ENCODE assay signal across 9 cellular contexts in the genomic region with DNA sequence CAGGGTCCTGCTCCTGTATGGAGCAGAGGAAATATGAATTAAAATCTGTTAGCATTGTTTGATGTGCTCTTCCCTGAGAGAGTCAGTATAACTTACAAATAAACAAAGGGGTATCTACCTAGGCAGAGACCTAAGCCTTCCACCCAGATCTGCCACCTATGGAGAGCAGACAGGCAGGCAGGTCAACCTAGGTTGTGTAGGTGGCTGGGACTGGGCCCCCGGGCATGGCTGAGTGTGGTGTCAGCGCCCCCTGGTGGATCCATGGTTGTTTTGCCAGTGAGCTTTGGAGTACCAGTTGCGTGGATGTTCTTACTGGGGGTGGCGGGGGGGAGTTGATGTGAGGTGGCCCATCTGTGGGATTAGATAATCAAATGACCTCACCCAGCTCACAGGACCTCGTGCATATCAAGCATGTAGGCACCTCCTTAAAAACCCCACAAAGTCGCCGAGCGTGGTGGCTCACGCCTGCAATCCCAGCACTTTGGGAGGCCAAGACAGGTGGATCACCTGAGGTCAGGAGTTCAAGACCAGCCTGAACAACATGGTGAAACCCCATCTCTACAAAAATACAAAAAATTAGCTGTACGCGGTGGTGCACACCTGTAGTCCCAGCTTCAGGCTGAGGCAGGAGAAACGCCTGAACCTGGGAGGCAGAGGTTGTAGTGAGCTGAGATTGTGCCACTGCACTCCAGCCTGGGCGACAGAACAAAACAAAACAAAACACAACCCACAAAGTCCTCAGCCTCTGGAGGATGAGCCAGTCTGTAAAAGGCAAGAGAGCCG. TPM values are rescaled to one million over a fixed set of nuclear protein-coding genes. Genes with fewer than 3 reads are reported as not detected.
DNase-seq lines count a peak whose midpoint lies in the region; ATAC-seq and TF ChIP-seq lines count a peak whose summit lies in the region.
"Had no signal": no experiment of that assay in that cellular context is flagged by ENCODE, and none has a peak within 500 bp of the region (broad histone marks: within the 10 kb centered on the region; RNA-seq: fewer than 3 reads in every experiment).

No MANE protein-coding gene starts in this region.

- H3K4me1 ChIP-seq in HAP-1 (no peaks in the 10 kb centered on the region), aorta (ENCODE audit: control insufficient read depth in 1 of 2, insufficient read depth in 2 of 2, low read length in 2 of 2) (no peaks in the 10 kb centered on the region)

- ATAC-seq in activated naive CD4-positive, alpha-beta T cell treated with anti-CD3 and anti-CD28 coated beads, Interleukin-2, amount 50 U/mL, for 72 hours = peak; percentile 99
- peak; percentile 91 for ATAC-seq in Right ventricle myocardium inferior
- peak; percentile 93 for ATAC-seq in aorta (ENCODE audit: low FRiP score)

- WGBS in aorta, 2 donors = 63 to 64% methylated on average over 14 of the region's 14 CpGs

- peak overlapping the region in 1 of 2 donors; percentile 74 for H3K27ac Mint-ChIP-seq in activated naive CD4-positive, alpha-beta T cell treated with anti-CD3 and anti-CD28 coated beads, Interleukin-2, amount 50 U/mL, for 72 hours
- peak overlapping the region; percentile 43 for H3K27ac Mint-ChIP-seq in progenitor cell of endocrine pancreas

- no peak overlapping the region for H3K4me3 Mint-ChIP-seq in progenitor cell of endocrine pancreas (ENCODE audit: low read depth)

- H3K27me3 ChIP-seq in HAP-1 (ENCODE audit: low read depth) (no peaks in the 10 kb centered on the region), aorta (ENCODE audit: control insufficient read depth in 1 of 2, insufficient read depth in 2 of 2, low read length in 1 of 2) (no peaks in the 10 kb centered on the region)

- H3K36me3 ChIP-seq in HAP-1 (replicated peaks) (peaks cover 32% of the 10 kb centered on the region), aorta (ENCODE audit: control insufficient read depth in 1 of 2, insufficient read depth in 2 of 2, low read length in 1 of 2) (no peaks in the 10 kb centered on the region)

- no peak overlapping the region for H3K4me3 ChIP-seq in HAP-1
- H3K4me3 ChIP-seq in aorta (ENCODE audit: low read length in 2 of 2) = no peak overlapping the region

- H3K36me3 Mint-ChIP-seq in activated naive CD4-positive, alpha-beta T cell treated with anti-CD3 and anti-CD28 coated beads, Interleukin-2, amount 50 U/mL, for 72 hours = peaks cover 6% of the 10 kb centered on the region in 2 donors
- peaks cover 8% of the 10 kb centered on the region for H3K36me3 Mint-ChIP-seq in progenitor cell of endocrine pancreas (ENCODE audit: insufficient read depth)

- no peak overlapping the region for H3K27ac ChIP-seq in aorta (ENCODE audit: low read depth in 1 of 2, low read length in 2 of 2)

- H3K27me3 Mint-ChIP-seq in progenitor cell of endocrine pancreas = no peaks in the 10 kb centered on the region

- H3K9me3 Mint-ChIP-seq in activated naive CD4-positive, alpha-beta T cell treated with anti-CD3 and anti-CD28 coated beads, Interleukin-2, amount 50 U/mL, for 72 hours = no peaks in the 10 kb centered on the region
- H3K9me3 Mint-ChIP-seq in progenitor cell of endocrine pancreas (ENCODE audit: low read depth) = no peaks in the 10 kb centered on the region

- DNase-seq in DMS114 treated with DMSO at 0.1 percent for 48 hours (lab: John Stamatoyannopoulos, UW; ENCODE audit: unreplicated experiment) (peak; percentile 44), HAP-1 (ENCODE audit: low spot score in 2 of 2) (peak; percentile 45 to 88), NCI-H1105 treated with DMSO at 0.1 percent for 48 hours (lab: John Stamatoyannopoulos, UW) (peak; percentile 53), SW480 (ENCODE audit: low spot score) (peak; percentile 74), Right ventricle myocardium inferior (ENCODE audit: missing footprints) (peak; percentile 93), progenitor cell of endocrine pancreas (ENCODE audit: low spot score, unreplicated experiment) (peak; percentile 77), aorta (peak; percentile 85 to 95)
- peak; percentile 86 to 92 for DNase-seq in activated naive CD4-positive, alpha-beta T cell treated with anti-CD3 and anti-CD28 coated beads, Interleukin-2, amount 50 U/mL, for 72 hours (ENCODE audit: low spot score in 2 of 2)

- in situ Hi-C loops in HAP-1 (cut with MboI; ENCODE audit: low sequenced_read_pairs) = loop anchor here (10.0 kb wide), 1 partner anchor 366 kb away; no protein-coding TSS in a partner anchor

- H3K9me3 ChIP-seq in HAP-1 (no peaks in the 10 kb centered on the region), aorta (ENCODE audit: control insufficient read depth, low read length) (no peaks in the 10 kb centered on the region)

- peak; percentile 84 for TF ChIP-seq CTCF in progenitor cell of endocrine pancreas (IDR thresholded peaks at IDR 0.05; ENCODE audit: unreplicated experiment)

- intact Hi-C loops in Right ventricle myocardium inferior (cut with DNase I) (loop anchor here (1.0 to 2.0 kb wide), 5 partner anchors 14 to 368 kb away; no protein-coding TSS in a partner anchor), aorta (cut with DNase I) (loop anchor here (2.0 to 5.0 kb wide), 2 partner anchors 48 to 223 kb away; no protein-coding TSS in a partner anchor)

- no peaks in the 10 kb centered on the region for H3K4me1 Mint-ChIP-seq in progenitor cell of endocrine pancreas (ENCODE audit: low read depth)

RNA-seq across cellular contexts. Expression of a gene that starts 17.6 kb away (rescaled TPM):
- total RNA-seq in activated naive CD4-positive, alpha-beta T cell treated with anti-CD3 and anti-CD28 coated beads, Interleukin-2, amount 50 U/mL, for 72 hours = 10 to 100 TPM; 21.2 to 35.5 TPM
- 7.0 TPM for total RNA-seq in Right ventricle myocardium inferior
- total RNA-seq in progenitor cell of endocrine pancreas = 18.8 and 21.2 TPM in 2 replicates
- 10 to 100 TPM in 1 of 2 donors, 1 to 10 TPM in 1; 5.4 to 13.1 TPM for total RNA-seq in aorta
- polyA plus RNA-seq in aorta = 1 to 10 TPM; 3.0 to 8.9 TPM

RNA-seq across cellular contexts. Expression of a gene that starts 17.7 kb away (rescaled TPM):
- 10 to 100 TPM in 1 of 2 donors, 1 to 10 TPM in 1; 7.7 to 15.6 TPM for total RNA-seq in activated naive CD4-positive, alpha-beta T cell treated with anti-CD3 and anti-CD28 coated beads, Interleukin-2, amount 50 U/mL, for 72 hours
- total RNA-seq in Right ventricle myocardium inferior = 7.5 TPM
- 9.5 and 10.4 TPM in 2 replicates for total RNA-seq in progenitor cell of endocrine pancreas
- total RNA-seq in aorta = 1 to 10 TPM; 4.3 to 5.3 TPM
- 1 to 10 TPM; 3.6 to 4.8 TPM for polyA plus RNA-seq in aorta

RNA-seq across cellular contexts. Expression of a gene that starts 25.0 kb away (rescaled TPM):
- total RNA-seq in activated naive CD4-positive, alpha-beta T cell treated with anti-CD3 and anti-CD28 coated beads, Interleukin-2, amount 50 U/mL, for 72 hours = not detected
- total RNA-seq in Right ventricle myocardium inferior (not detected), progenitor cell of endocrine pancreas (not detected in 2 replicates), aorta (not detected)
- polyA plus RNA-seq in aorta = not detected
- total RNA-seq: activated CD8-positive, alpha-beta memory T cell treated with anti-CD3 and anti-CD28 coated beads for 36 hours had no signal

RNA-seq across cellular contexts. Expression of a gene that starts 41.4 kb away (rescaled TPM):
- total RNA-seq in activated naive CD4-positive, alpha-beta T cell treated with anti-CD3 and anti-CD28 coated beads, Interleukin-2, amount 50 U/mL, for 72 hours = 1 to 10 TPM; 2.5 to 6.3 TPM
- total RNA-seq in Right ventricle myocardium inferior (0.87 TPM), progenitor cell of endocrine pancreas (not detected in 2 replicates), aorta (10 to 100 TPM in 1 of 2 donors, 1 to 10 TPM in 1; 1.7 to 10.4 TPM)
- 1 to 10 TPM; 1.0 to 2.1 TPM for polyA plus RNA-seq in aorta

RNA-seq across cellular contexts. Expression of a gene that starts 44.5 kb away (rescaled TPM):
- total RNA-seq in activated naive CD4-positive, alpha-beta T cell treated with anti-CD3 and anti-CD28 coated beads, Interleukin-2, amount 50 U/mL, for 72 hours = 10 to 100 TPM; 64.2 to 90.1 TPM
- total RNA-seq in Right ventricle myocardium inferior = 23.7 TPM
- total RNA-seq in progenitor cell of endocrine pancreas = 48.7 and 51.8 TPM in 2 replicates
- total RNA-seq in aorta = 10 to 100 TPM; 38.1 to 48.4 TPM
- polyA plus RNA-seq in aorta = 10 to 100 TPM; 10.3 to 10.4 TPM
